Comparison of ENCODE assay signal across 26 cellular contexts in genomic region chr6:127684501-127684900, GRCh38.
"Had no signal": no experiment of that assay in that cellular context is flagged by ENCODE, and none has a peak within 500 bp of the region (broad histone marks: within the 10 kb centered on the region; RNA-seq: fewer than 3 reads in every experiment).

No MANE protein-coding gene starts in this region.

- H3K36me3 ChIP-seq: colonic mucosa, esophagus muscularis mucosa, esophagus squamous epithelium, gastrocnemius medialis, gastroesophageal sphincter, heart left ventricle, heart right ventricle had no signal

- ATAC-seq: effector memory CD8-positive, alpha-beta T cell; esophagus mucosa; foreskin keratinocyte; gastrocnemius medialis; gastroesophageal sphincter; heart left ventricle; heart right ventricle had no signal

- H3K9me3 ChIP-seq: colonic mucosa, esophagus muscularis mucosa, gastrocnemius medialis, gastroesophageal sphincter had no signal

- H3K4me3 ChIP-seq: colonic mucosa, coronary artery, dorsolateral prefrontal cortex, esophagus muscularis mucosa, esophagus squamous epithelium, gastrocnemius medialis, gastroesophageal sphincter, heart left ventricle, heart right ventricle had no signal

- H3K27ac ChIP-seq: colonic mucosa, coronary artery, dorsolateral prefrontal cortex, epithelial cell of prostate, esophagus muscularis mucosa, esophagus squamous epithelium, foreskin keratinocyte, gastrocnemius medialis, gastroesophageal sphincter, heart left ventricle, heart right ventricle had no signal

- H3K4me1 ChIP-seq: colonic mucosa, esophagus muscularis mucosa, esophagus squamous epithelium, foreskin keratinocyte, gastrocnemius medialis, gastroesophageal sphincter, heart left ventricle, heart right ventricle had no signal

- H3K27me3 ChIP-seq: colonic mucosa, dorsolateral prefrontal cortex, esophagus muscularis mucosa, esophagus squamous epithelium, gastrocnemius medialis, gastroesophageal sphincter, heart left ventricle, heart right ventricle had no signal

- DNase-seq: colonic mucosa; cortex of kidney; dermis blood vessel endothelial cell; dorsolateral prefrontal cortex; effector CD4-positive, alpha-beta T cell; effector CD8-positive, alpha-beta T cell; effector memory CD4-positive, alpha-beta T cell; effector memory CD8-positive, alpha-beta T cell; endodermal cell; erythroblast; esophagus squamous epithelium; foreskin fibroblast; foreskin keratinocyte; foreskin melanocyte; gastrocnemius medialis; glutamatergic neuron; head of caudate nucleus; heart left ventricle; heart right ventricle had no signal

- FAIRE-seq: colon, endothelial cell of umbilical vein had no signal
